ENCODE assay signal across 20 cellular contexts in genomic region chr20:62479218-62479617, GRCh38. TPM values are rescaled to one million over a fixed set of nuclear protein-coding genes. Genes with fewer than 3 reads are reported as not detected.
"Had no signal": no experiment of that assay in that cellular context is flagged by ENCODE, and none has a peak within 500 bp of the region (broad histone marks: within the 10 kb centered on the region; RNA-seq: fewer than 3 reads in every experiment).

No MANE protein-coding gene starts in this region.

- DNase-seq: activated CD4-positive, alpha-beta T cell treated with anti-CD3 and anti-CD28 coated beads, Interleukin-2, amount 10 ng/mL, durations not matched to agents 7 days and 5 days; activated T-cell treated with anti-CD3 and anti-CD28 coated beads for 4 hours; esophagus squamous epithelium; foreskin fibroblast; glutamatergic neuron; immature natural killer cell; lower lobe of right lung; midbrain; naive B cell; nucleus accumbens; right cardiac atrium; T-helper 9 cell; tibial artery had no signal

- H3K4me2 ChIP-seq: smooth muscle cell had no signal

- H3K9me3 ChIP-seq: esophagus squamous epithelium, lower lobe of right lung, tibial artery had no signal

- H3K36me3 ChIP-seq: esophagus squamous epithelium, lower lobe of right lung, tibial artery had no signal

- ATAC-seq: lower lobe of right lung; right cardiac atrium; stimulated activated memory B cell treated with anti-CD40 and anti-IgM and Interleukin-4, amounts not matched to agents 10 μg/mL and 1 μg/mL and 100 μg/mL, for 72 hours; WTC11 had no signal

- H3K4me3 ChIP-seq: esophagus squamous epithelium, lower lobe of right lung, tibial artery had no signal

- H3K27ac ChIP-seq: esophagus squamous epithelium, lower lobe of right lung, tibial artery had no signal

RNA-seq across cellular contexts. Expression of gene GATA5, which starts 3.4 kb away (rescaled TPM):
- total RNA-seq: activated CD4-positive, alpha-beta T cell treated with anti-CD3 and anti-CD28 coated beads, Interleukin-2, amount 10 ng/mL, durations not matched to agents 7 days and 5 days; activated CD8-positive, alpha-beta memory T cell treated with anti-CD3 and anti-CD28 coated beads for 36 hours; cerebellum; dermis microvascular lymphatic vessel endothelial cell had no signal
- polyA plus RNA-seq: immature natural killer cell had no signal

RNA-seq across cellular contexts. Expression of gene RBBP8NL, which starts 51.9 kb away (rescaled TPM):
- total RNA-seq: activated CD4-positive, alpha-beta T cell treated with anti-CD3 and anti-CD28 coated beads, Interleukin-2, amount 10 ng/mL, durations not matched to agents 7 days and 5 days; activated CD8-positive, alpha-beta memory T cell treated with anti-CD3 and anti-CD28 coated beads for 36 hours; cerebellum; dermis microvascular lymphatic vessel endothelial cell; posterior vena cava; right cardiac atrium had no signal
- polyA plus RNA-seq: immature natural killer cell, right cardiac atrium, smooth muscle cell had no signal
